1 cellular context compared by ENCODE assay signal in the genomic region with DNA sequence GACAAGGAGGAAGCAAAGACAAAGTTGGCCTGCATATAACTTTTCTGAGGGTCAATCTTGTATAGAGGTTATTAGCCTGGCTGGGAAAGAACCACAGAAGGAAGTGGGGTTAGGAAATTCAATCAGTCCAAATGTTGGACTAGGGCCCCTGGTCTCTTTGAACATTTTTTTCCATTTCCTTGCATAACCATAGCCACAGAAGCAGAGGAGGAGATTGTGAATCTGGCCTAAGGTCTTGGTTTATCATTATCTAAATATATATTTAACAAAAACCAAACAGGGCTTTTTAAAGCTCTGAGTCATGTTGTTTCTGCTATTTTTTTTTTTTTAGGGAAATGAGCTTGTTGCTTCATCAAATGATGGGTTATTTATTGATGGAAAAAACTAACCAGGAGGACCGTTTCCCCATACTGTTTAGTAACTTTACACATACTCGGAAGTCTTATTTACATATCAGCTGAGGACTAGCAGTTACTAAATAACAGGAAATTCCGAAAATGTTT.
TF ChIP-seq lines count a peak whose summit lies in the region.

No MANE protein-coding gene starts in this region.

TF ChIP-seq in HepG2, 621 proteins besides CTCF, POLR2A, EP300 and RAD21 (continued from another document and continues in another):
- TF ChIP-seq ZNF280B (CRISPR knock-in tag; IDR thresholded peaks at IDR 0.05; ENCODE audit: borderline replicate concordance) (no peak), TARDBP (CRISPR knock-in tag; IDR thresholded peaks at IDR 0.05) (no peak), ZNF772 (CRISPR knock-in tag; IDR thresholded peaks at IDR 0.05) (no peak), ZNF547 (CRISPR knock-in tag; IDR thresholded peaks at IDR 0.05) (no peak), ZNF432 (CRISPR knock-in tag; IDR thresholded peaks at IDR 0.05; ENCODE audit: borderline replicate concordance) (no peak), CBX2 (IDR thresholded peaks at IDR 0.05; ENCODE audit: low read depth, low read length) (no peak), CBX2 (CRISPR knock-in tag; IDR thresholded peaks at IDR 0.05; ENCODE audit: low read depth) (no peak), ARNTL (CRISPR knock-in tag; IDR thresholded peaks at IDR 0.05) (no peak), ZNF704 (CRISPR knock-in tag; IDR thresholded peaks at IDR 0.05; ENCODE audit: borderline replicate concordance) (no peak), GABPA (IDR thresholded peaks at IDR 0.05; ENCODE audit: low read depth, low read length) (no peak), GABPA (CRISPR knock-in tag; IDR thresholded peaks at IDR 0.05; ENCODE audit: low read depth) (0 out of 2 replicates have a peak, but pooled peaks have one; percentile 29), ZNF724P (CRISPR knock-in tag; IDR thresholded peaks at IDR 0.05; ENCODE audit: borderline replicate concordance) (no peak), UBTF (CRISPR knock-in tag; IDR thresholded peaks at IDR 0.05) (no peak), ZNF605 (CRISPR knock-in tag; IDR thresholded peaks at IDR 0.05) (no peak), ATF3 (CRISPR knock-in tag; IDR thresholded peaks at IDR 0.05) (no peak), ZNF264 (CRISPR knock-in tag; IDR thresholded peaks at IDR 0.05) (no peak), ZNF674 (CRISPR knock-in tag; IDR thresholded peaks at IDR 0.05; ENCODE audit: low read depth) (no peak), SMARCE1 (IDR thresholded peaks at IDR 0.05; ENCODE audit: borderline replicate concordance) (no peak), ZNF232 (CRISPR knock-in tag; IDR thresholded peaks at IDR 0.05; ENCODE audit: borderline replicate concordance) (no peak), ZNF720 (CRISPR knock-in tag; IDR thresholded peaks at IDR 0.05) (no peak), ZNF337 (CRISPR knock-in tag; IDR thresholded peaks at IDR 0.05; ENCODE audit: borderline replicate concordance, low read depth) (no peak), CREM (IDR thresholded peaks at IDR 0.05) (peak; percentile 93), CREM (CRISPR knock-in tag; IDR thresholded peaks at IDR 0.05) (no peak), XRCC5 (optimal IDR thresholded peaks at IDR 0.05; ENCODE audit: low read length) (no peak), ZNF552 (CRISPR knock-in tag; IDR thresholded peaks at IDR 0.05; ENCODE audit: borderline replicate concordance) (no peak), ZBTB7A (CRISPR knock-in tag; IDR thresholded peaks at IDR 0.05) (no peak), THAP11 (CRISPR knock-in tag; IDR thresholded peaks at IDR 0.05) (no peak), ZNF235 (CRISPR knock-in tag; IDR thresholded peaks at IDR 0.05; ENCODE audit: borderline replicate concordance) (no peak), TGIF2 (CRISPR knock-in tag; IDR thresholded peaks at IDR 0.05) (no peak)
- TF ChIP-seq, protein P1, sequence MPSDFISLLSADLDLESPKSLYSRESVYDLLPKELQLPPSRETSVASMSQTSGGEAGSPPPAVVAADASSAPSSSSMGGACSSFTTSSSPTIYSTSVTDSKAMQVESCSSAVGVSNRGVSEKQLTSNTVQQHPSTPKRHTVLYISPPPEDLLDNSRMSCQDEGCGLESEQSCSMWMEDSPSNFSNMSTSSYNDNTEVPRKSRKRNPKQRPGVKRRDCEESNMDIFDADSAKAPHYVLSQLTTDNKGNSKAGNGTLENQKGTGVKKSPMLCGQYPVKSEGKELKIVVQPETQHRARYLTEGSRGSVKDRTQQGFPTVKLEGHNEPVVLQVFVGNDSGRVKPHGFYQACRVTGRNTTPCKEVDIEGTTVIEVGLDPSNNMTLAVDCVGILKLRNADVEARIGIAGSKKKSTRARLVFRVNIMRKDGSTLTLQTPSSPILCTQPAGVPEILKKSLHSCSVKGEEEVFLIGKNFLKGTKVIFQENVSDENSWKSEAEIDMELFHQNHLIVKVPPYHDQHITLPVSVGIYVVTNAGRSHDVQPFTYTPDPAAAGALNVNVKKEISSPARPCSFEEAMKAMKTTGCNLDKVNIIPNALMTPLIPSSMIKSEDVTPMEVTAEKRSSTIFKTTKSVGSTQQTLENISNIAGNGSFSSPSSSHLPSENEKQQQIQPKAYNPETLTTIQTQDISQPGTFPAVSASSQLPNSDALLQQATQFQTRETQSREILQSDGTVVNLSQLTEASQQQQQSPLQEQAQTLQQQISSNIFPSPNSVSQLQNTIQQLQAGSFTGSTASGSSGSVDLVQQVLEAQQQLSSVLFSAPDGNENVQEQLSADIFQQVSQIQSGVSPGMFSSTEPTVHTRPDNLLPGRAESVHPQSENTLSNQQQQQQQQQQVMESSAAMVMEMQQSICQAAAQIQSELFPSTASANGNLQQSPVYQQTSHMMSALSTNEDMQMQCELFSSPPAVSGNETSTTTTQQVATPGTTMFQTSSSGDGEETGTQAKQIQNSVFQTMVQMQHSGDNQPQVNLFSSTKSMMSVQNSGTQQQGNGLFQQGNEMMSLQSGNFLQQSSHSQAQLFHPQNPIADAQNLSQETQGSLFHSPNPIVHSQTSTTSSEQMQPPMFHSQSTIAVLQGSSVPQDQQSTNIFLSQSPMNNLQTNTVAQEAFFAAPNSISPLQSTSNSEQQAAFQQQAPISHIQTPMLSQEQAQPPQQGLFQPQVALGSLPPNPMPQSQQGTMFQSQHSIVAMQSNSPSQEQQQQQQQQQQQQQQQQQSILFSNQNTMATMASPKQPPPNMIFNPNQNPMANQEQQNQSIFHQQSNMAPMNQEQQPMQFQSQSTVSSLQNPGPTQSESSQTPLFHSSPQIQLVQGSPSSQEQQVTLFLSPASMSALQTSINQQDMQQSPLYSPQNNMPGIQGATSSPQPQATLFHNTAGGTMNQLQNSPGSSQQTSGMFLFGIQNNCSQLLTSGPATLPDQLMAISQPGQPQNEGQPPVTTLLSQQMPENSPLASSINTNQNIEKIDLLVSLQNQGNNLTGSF (CRISPR knock-in tag; IDR thresholded peaks at IDR 0.05) = no peak
- TF ChIP-seq, protein P2, sequence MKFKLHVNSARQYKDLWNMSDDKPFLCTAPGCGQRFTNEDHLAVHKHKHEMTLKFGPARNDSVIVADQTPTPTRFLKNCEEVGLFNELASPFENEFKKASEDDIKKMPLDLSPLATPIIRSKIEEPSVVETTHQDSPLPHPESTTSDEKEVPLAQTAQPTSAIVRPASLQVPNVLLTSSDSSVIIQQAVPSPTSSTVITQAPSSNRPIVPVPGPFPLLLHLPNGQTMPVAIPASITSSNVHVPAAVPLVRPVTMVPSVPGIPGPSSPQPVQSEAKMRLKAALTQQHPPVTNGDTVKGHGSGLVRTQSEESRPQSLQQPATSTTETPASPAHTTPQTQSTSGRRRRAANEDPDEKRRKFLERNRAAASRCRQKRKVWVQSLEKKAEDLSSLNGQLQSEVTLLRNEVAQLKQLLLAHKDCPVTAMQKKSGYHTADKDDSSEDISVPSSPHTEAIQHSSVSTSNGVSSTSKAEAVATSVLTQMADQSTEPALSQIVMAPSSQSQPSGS (CRISPR knock-in tag; IDR thresholded peaks at IDR 0.05) = no peak; the same call in 1 of the 2 replicates
- TF ChIP-seq, protein P3, sequence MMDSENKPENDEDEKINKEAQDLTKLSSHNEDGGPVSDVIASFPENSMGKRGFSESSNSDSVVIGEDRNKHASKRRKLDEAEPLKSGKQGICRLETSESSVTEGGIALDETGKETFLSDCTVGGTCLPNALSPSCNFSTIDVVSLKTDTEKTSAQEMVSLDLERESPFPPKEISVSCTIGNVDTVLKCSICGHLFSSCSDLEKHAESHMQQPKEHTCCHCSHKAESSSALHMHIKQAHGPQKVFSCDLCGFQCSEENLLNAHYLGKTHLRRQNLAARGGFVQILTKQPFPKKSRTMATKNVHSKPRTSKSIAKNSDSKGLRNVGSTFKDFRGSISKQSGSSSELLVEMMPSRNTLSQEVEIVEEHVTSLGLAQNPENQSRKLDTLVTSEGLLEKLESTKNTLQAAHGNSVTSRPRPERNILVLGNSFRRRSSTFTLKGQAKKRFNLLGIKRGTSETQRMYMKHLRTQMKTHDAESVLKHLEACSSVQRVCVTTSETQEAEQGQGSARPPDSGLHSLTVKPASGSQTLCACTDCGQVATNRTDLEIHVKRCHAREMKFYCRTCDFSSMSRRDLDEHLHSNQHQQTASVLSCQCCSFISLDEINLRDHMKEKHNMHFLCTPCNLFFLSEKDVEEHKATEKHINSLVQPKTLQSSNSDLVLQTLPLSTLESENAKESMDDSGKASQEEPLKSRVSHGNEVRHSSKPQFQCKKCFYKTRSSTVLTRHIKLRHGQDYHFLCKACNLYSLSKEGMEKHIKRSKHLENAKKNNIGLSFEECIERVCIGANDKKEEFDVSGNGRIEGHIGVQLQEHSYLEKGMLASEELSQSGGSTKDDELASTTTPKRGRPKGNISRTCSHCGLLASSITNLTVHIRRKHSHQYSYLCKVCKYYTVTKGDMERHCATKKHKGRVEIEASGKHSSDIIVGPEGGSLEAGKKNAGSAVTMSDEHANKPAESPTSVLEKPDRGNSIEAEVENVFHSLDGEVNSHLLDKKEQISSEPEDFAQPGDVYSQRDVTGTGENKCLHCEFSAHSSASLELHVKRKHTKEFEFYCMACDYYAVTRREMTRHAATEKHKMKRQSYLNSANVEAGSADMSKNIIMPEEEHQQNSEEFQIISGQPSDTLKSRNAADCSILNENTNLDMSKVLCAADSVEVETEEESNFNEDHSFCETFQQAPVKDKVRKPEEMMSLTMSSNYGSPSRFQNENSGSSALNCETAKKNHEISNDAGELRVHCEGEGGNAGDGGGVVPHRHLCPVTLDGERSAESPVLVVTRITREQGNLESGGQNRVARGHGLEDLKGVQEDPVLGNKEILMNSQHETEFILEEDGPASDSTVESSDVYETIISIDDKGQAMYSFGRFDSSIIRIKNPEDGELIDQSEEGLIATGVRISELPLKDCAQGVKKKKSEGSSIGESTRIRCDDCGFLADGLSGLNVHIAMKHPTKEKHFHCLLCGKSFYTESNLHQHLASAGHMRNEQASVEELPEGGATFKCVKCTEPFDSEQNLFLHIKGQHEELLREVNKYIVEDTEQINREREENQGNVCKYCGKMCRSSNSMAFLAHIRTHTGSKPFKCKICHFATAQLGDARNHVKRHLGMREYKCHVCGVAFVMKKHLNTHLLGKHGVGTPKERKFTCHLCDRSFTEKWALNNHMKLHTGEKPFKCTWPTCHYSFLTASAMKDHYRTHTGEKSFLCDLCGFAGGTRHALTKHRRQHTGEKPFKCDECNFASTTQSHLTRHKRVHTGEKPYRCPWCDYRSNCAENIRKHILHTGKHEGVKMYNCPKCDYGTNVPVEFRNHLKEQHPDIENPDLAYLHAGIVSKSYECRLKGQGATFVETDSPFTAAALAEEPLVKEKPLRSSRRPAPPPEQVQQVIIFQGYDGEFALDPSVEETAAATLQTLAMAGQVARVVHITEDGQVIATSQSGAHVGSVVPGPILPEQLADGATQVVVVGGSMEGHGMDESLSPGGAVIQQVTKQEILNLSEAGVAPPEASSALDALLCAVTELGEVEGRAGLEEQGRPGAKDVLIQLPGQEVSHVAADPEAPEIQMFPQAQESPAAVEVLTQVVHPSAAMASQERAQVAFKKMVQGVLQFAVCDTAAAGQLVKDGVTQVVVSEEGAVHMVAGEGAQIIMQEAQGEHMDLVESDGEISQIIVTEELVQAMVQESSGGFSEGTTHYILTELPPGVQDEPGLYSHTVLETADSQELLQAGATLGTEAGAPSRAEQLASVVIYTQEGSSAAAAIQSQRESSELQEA (CRISPR knock-in tag; IDR thresholded peaks at IDR 0.05; ENCODE audit: not compliant biosample characterization) = no peak
- TF ChIP-seq, protein P4, sequence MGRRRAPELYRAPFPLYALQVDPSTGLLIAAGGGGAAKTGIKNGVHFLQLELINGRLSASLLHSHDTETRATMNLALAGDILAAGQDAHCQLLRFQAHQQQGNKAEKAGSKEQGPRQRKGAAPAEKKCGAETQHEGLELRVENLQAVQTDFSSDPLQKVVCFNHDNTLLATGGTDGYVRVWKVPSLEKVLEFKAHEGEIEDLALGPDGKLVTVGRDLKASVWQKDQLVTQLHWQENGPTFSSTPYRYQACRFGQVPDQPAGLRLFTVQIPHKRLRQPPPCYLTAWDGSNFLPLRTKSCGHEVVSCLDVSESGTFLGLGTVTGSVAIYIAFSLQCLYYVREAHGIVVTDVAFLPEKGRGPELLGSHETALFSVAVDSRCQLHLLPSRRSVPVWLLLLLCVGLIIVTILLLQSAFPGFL (CRISPR knock-in tag; IDR thresholded peaks at IDR 0.05) = no peak
